8 cellular contexts compared by ENCODE assay signal in genomic region chr3:28940530-28940929, GRCh38.
A peak's percentile ranks its signal among the peaks of the same experiment; 100 is the strongest.
DNase-seq lines count a peak whose midpoint lies in the region; ATAC-seq, FAIRE-seq and TF ChIP-seq lines count a peak whose summit lies in the region.

No MANE protein-coding gene starts in this region.

- TF ChIP-seq CTCF in AG10803 (conservative IDR thresholded peaks at IDR 0.05; ENCODE audit: low read length) (no peak), astrocyte (IDR thresholded peaks at IDR 0.05; ENCODE audit: insufficient read depth, low read depth, low read length) (no peak), mesothelial cell of epicardium (IDR thresholded peaks at IDR 0.05; ENCODE audit: unreplicated experiment) (no peak)

- no peak overlapping the region for H3K27ac ChIP-seq in astrocyte (ENCODE audit: low read depth, low read length)

- DNase-seq in AG10803 (ENCODE audit: low read depth) (peak; percentile 95), astrocyte (ENCODE audit: low read depth) (peak; percentile 98), mesothelial cell of epicardium (ENCODE audit: low spot score in 2 of 2, unreplicated experiment in 2 of 2) (no peak), NCI-H345 (lab: John Stamatoyannopoulos, UW) (no peak), NCI-H1694 treated with DMSO at 0.1 percent for 48 hours (lab: John Stamatoyannopoulos, UW) (no peak)
- no peak for DNase-seq in stimulated activated CD4-positive, alpha-beta T cell treated with anti-CD3 and anti-CD28 coated beads, Interleukin-2, amount 100 ng/mL, for 48 hours

- H3K27ac Mint-ChIP-seq in astrocyte (ENCODE audit: unreplicated experiment) = no peak overlapping the region
- peak overlapping the region; percentile 67 for H3K27ac Mint-ChIP-seq in mesothelial cell of epicardium

- no peak overlapping the region for H3K4me3 Mint-ChIP-seq in astrocyte (ENCODE audit: unreplicated experiment)
- H3K4me3 Mint-ChIP-seq in mesothelial cell of epicardium = no peak overlapping the region

- H3K9me3 ChIP-seq in astrocyte (ENCODE audit: insufficient read depth, low read depth, low read length) = no peaks in the 10 kb centered on the region

- H4K20me1 ChIP-seq in astrocyte (ENCODE audit: insufficient read depth, low read length) = no peaks in the 10 kb centered on the region

- no peak overlapping the region for H2AFZ ChIP-seq in astrocyte (ENCODE audit: low read depth, low read length)

- H3K9me3 Mint-ChIP-seq in astrocyte (ENCODE audit: unreplicated experiment) (peaks cover 4% of the 10 kb centered on the region), mesothelial cell of epicardium (peaks cover 4% of the 10 kb centered on the region)

- H3K27me3 Mint-ChIP-seq in astrocyte (ENCODE audit: low read depth, unreplicated experiment) = peaks cover 23% of the 10 kb centered on the region
- H3K27me3 Mint-ChIP-seq in mesothelial cell of epicardium (ENCODE audit: low read depth) = no peaks in the 10 kb centered on the region

- no peak for FAIRE-seq in astrocyte (lab: Jason Lieb, UNC)

- H3K79me2 ChIP-seq in astrocyte (ENCODE audit: insufficient read depth, low read length) = no peaks in the 10 kb centered on the region

- H3K27me3 ChIP-seq in astrocyte (ENCODE audit: insufficient read depth, low read length) = no peaks in the 10 kb centered on the region

- no peak overlapping the region for H3K9ac ChIP-seq in astrocyte (ENCODE audit: low read length)

- H3K4me3 ChIP-seq in AG10803 (ENCODE audit: low read length) = no peak overlapping the region
- H3K4me3 ChIP-seq in astrocyte (ENCODE audit: insufficient read depth, low read depth, low read length) = no peak overlapping the region

- ATAC-seq in GM19452 (IDR thresholded peaks at IDR 0.05; ENCODE audit: unreplicated experiment) (peak; percentile 78), HG03432 (IDR thresholded peaks at IDR 0.05; ENCODE audit: unreplicated experiment) (peak; percentile 93)

- peak overlapping the region; percentile 45 for H3K4me2 ChIP-seq in astrocyte (ENCODE audit: low read length)

- peaks cover 13% of the 10 kb centered on the region for H3K4me1 Mint-ChIP-seq in astrocyte (ENCODE audit: low read depth, unreplicated experiment)
- H3K4me1 Mint-ChIP-seq in mesothelial cell of epicardium = peaks cover 12% of the 10 kb centered on the region

- no peaks in the 10 kb centered on the region for H3K36me3 Mint-ChIP-seq in astrocyte (ENCODE audit: low read depth, unreplicated experiment)
- no peaks in the 10 kb centered on the region for H3K36me3 Mint-ChIP-seq in mesothelial cell of epicardium

- H3K4me1 ChIP-seq in astrocyte (ENCODE audit: insufficient read depth, low read length) = peaks cover 11% of the 10 kb centered on the region

- no peaks in the 10 kb centered on the region for H3K36me3 ChIP-seq in astrocyte (ENCODE audit: insufficient read depth, low read length)

Comparison
In these comparisons a context has a peak if more than half of its experiments do, and no peak if none do; other contexts are left out.
1. DNase-seq: peak in AG10803 (single experiment) and astrocyte (single experiment); none in mesothelial cell of epicardium (0 of 2), NCI-H345 (single experiment), NCI-H1694 treated with DMSO at 0.1 percent for 48 hours (single experiment) and stimulated activated CD4-positive, alpha-beta T cell treated with anti-CD3 and anti-CD28 coated beads, Interleukin-2, amount 100 ng/mL, for 48 hours (0 of 2).